ENCODE assay signal across 10 cellular contexts in genomic region chr21:20443558-20444155, GRCh38.
DNase-seq lines count a peak whose midpoint lies in the region; ATAC-seq, FAIRE-seq and TF ChIP-seq lines count a peak whose summit lies in the region.
"Had no signal": no experiment of that assay in that cellular context is flagged by ENCODE, and none has a peak within 500 bp of the region (broad histone marks: within the 10 kb centered on the region; RNA-seq: fewer than 3 reads in every experiment).

No MANE protein-coding gene starts in this region.

- no peak overlapping the region for H2BK15ac ChIP-seq in H9 (ENCODE audit: low read depth, low read length)

- no peak overlapping the region for H2BK5ac ChIP-seq in H9 (ENCODE audit: insufficient read length, low read length)

- H4K91ac ChIP-seq in H9 (ENCODE audit: insufficient read length, low read depth, low read length) = no peak overlapping the region

- peaks cover 0 to 8% (median 3%) of the 10 kb centered on the region in 3 experiments; a peak in 4 of 7 replicates for H3K36me3 Mint-ChIP-seq in H9 (ENCODE audit: insufficient read depth in 1 of 3, low read depth in 3 of 3)

- no peak overlapping the region for H2BK120ac ChIP-seq in H9 (ENCODE audit: low read depth, low read length, poor library complexity, severe bottlenecking)

- H3K9me3 ChIP-seq in H9 (ENCODE audit: control insufficient read depth, low read depth, low read length) = no peaks in the 10 kb centered on the region
- no peaks in the 10 kb centered on the region for H3K9me3 ChIP-seq in RWPE2 (ENCODE audit: severe bottlenecking)
- H3K9me3 ChIP-seq: gastrocnemius medialis had no signal

- no peak overlapping the region for H3K18ac ChIP-seq in H9 (ENCODE audit: insufficient read length, low read depth, low read length)

- H3K27me3 ChIP-seq in H9 (ENCODE audit: insufficient read depth, low read length) = no peaks in the 10 kb centered on the region
- no peaks in the 10 kb centered on the region for H3K27me3 ChIP-seq in RWPE2 (ENCODE audit: insufficient read depth, poor library complexity, severe bottlenecking)
- H3K27me3 ChIP-seq in kidney epithelial cell (ENCODE audit: control insufficient read depth, insufficient read depth, low read length) = no peaks in the 10 kb centered on the region
- H3K27me3 ChIP-seq: gastrocnemius medialis had no signal

- H3K4me3 ChIP-seq in RWPE2 (ENCODE audit: severe bottlenecking) = no peak overlapping the region
- H3K4me3 ChIP-seq in kidney epithelial cell (ENCODE audit: low read depth, low read length) = no peak overlapping the region
- H3K4me3 ChIP-seq: gastrocnemius medialis had no signal

- H3K4me1 Mint-ChIP-seq in H9 = peaks cover 8 to 9% of the 10 kb centered on the region in 2 experiments; a peak in 3 of 4 replicates

- H3K14ac ChIP-seq in H9 (ENCODE audit: insufficient read depth, low read length) = no peak overlapping the region

- H2BK20ac ChIP-seq in H9 (ENCODE audit: low read depth, low read length, poor library complexity, severe bottlenecking) = no peak overlapping the region

- no peak for FAIRE-seq in RCC 7860 (lab: Jason Lieb, UNC)

- H3K4me3 Mint-ChIP-seq in H9 = no peak overlapping the region

- no CpG with 5 or more reads among the region's 13 CpGs for WGBS in H9 (ENCODE audit: extremely low coverage, insufficient read length, low lambda C conversion rate)

- H3T11ph ChIP-seq in H9 (ENCODE audit: low read length) = no peak overlapping the region

- H3K23ac ChIP-seq in H9 (ENCODE audit: insufficient read length, low read depth, low read length) = no peak overlapping the region

- DNase-seq in DMS114 treated with DMSO at 0.1 percent for 48 hours (lab: John Stamatoyannopoulos, UW; ENCODE audit: unreplicated experiment) = peak; percentile 2
- no peak for DNase-seq in H9
- no peak for DNase-seq in RWPE2 (ENCODE audit: low spot score)
- no peak for DNase-seq in kidney epithelial cell (ENCODE audit: low read depth)
- DNase-seq in substantia nigra (lab: John Stamatoyannopoulos, UW) = no peak
- DNase-seq in amygdala (lab: John Stamatoyannopoulos, UW) = no peak
- DNase-seq in activated T-cell treated with anti-CD3 and anti-CD28 coated beads, Interleukin-2, amount 50 U/mL, for 1 hour = no peak
- DNase-seq in RCC 7860 (ENCODE audit: low spot score) = no peak
- DNase-seq: gastrocnemius medialis had no signal

- H3K4me1 ChIP-seq in H9 (ENCODE audit: insufficient read depth, low read length) = no peaks in the 10 kb centered on the region
- H3K4me1 ChIP-seq in RWPE2 (ENCODE audit: insufficient read depth, poor library complexity, severe bottlenecking) = no peaks in the 10 kb centered on the region
- H3K4me1 ChIP-seq: gastrocnemius medialis had no signal

- TF ChIP-seq CTCF in H9 (conservative IDR thresholded peaks at IDR 0.05) (peak; percentile 90), RWPE2 (IDR thresholded peaks at IDR 0.05; ENCODE audit: poor library complexity, severe bottlenecking) (peak; percentile 84), kidney epithelial cell (IDR thresholded peaks at IDR 0.05; ENCODE audit: insufficient read depth, low read length, poor library complexity, severe bottlenecking) (peak; percentile 51)

- no peaks in the 10 kb centered on the region for H3K36me3 ChIP-seq in RWPE2 (ENCODE audit: low read depth)
- no peaks in the 10 kb centered on the region for H3K36me3 ChIP-seq in kidney epithelial cell (ENCODE audit: control insufficient read depth, insufficient read depth, low read length)
- H3K36me3 ChIP-seq: gastrocnemius medialis had no signal

- no peak overlapping the region for H3K56ac ChIP-seq in H9 (ENCODE audit: insufficient read length, low read depth, low read length)

- H3K4ac ChIP-seq in H9 (ENCODE audit: low read depth, low read length) = no peak overlapping the region

- H2BK12ac ChIP-seq in H9 (ENCODE audit: insufficient read length, low read depth, low read length) = no peak overlapping the region

- ATAC-seq in RWPE2 (ENCODE audit: low read depth) = no peak
- ATAC-seq: activated naive CD4-positive, alpha-beta T cell treated with anti-CD3 and anti-CD28 coated beads, Interleukin-2, amount 50 U/mL, for 72 hours; gastrocnemius medialis had no signal

- no peaks in the 10 kb centered on the region for H3K79me1 ChIP-seq in H9 (ENCODE audit: insufficient read depth, low read depth, low read length, poor library complexity, severe bottlenecking)

- H3K23me2 ChIP-seq in H9 (ENCODE audit: insufficient read length, low read depth, low read length, poor library complexity, severe bottlenecking) = no peaks in the 10 kb centered on the region

- H4K8ac ChIP-seq in H9 (replicated peaks; ENCODE audit: insufficient read length, low read depth, low read length) = no peak overlapping the region

- no peak overlapping the region; a peak in 1 of 7 replicates for H3K27ac Mint-ChIP-seq in H9
- H3K27ac Mint-ChIP-seq: activated naive CD4-positive, alpha-beta T cell treated with anti-CD3 and anti-CD28 coated beads, Interleukin-2, amount 50 U/mL, for 72 hours had no signal

- H2AK5ac ChIP-seq in H9 (ENCODE audit: insufficient read length, low read length) = no peak overlapping the region

- H4K5ac ChIP-seq in H9 (ENCODE audit: insufficient read length, low read depth, low read length) = no peak overlapping the region

- H3K27ac ChIP-seq in H9 (ENCODE audit: insufficient read length, low read depth, low read length) (no peak overlapping the region), RWPE2 (ENCODE audit: poor library complexity, severe bottlenecking) (no peak overlapping the region), substantia nigra (ENCODE audit: low read depth, low read length, poor library complexity, severe bottlenecking) (no peak overlapping the region)
- H3K27ac ChIP-seq: gastrocnemius medialis had no signal

- H3K27me3 Mint-ChIP-seq in H9 (ENCODE audit: low read depth) = no peaks in the 10 kb centered on the region

- peaks cover 0 to 2% of the 10 kb centered on the region in 2 experiments; a peak in 1 of 5 replicates for H3K9me3 Mint-ChIP-seq in H9

- H3K79me2 ChIP-seq in H9 (ENCODE audit: insufficient read depth, low read length) = no peaks in the 10 kb centered on the region

- H4K20me1 ChIP-seq in H9 (ENCODE audit: control insufficient read depth, insufficient read depth, insufficient read length) = no peaks in the 10 kb centered on the region

- H3K4me2 ChIP-seq in H9 (ENCODE audit: insufficient read depth, insufficient read length, low read length) = no peak overlapping the region

- no peak overlapping the region for H2AFZ ChIP-seq in H9 (ENCODE audit: low read length)

- no peak overlapping the region for H3K9ac ChIP-seq in H9 (ENCODE audit: extremely low read depth, insufficient read length, low read length)
